ENCODE assay signal across 1 cellular context in the genomic region with DNA sequence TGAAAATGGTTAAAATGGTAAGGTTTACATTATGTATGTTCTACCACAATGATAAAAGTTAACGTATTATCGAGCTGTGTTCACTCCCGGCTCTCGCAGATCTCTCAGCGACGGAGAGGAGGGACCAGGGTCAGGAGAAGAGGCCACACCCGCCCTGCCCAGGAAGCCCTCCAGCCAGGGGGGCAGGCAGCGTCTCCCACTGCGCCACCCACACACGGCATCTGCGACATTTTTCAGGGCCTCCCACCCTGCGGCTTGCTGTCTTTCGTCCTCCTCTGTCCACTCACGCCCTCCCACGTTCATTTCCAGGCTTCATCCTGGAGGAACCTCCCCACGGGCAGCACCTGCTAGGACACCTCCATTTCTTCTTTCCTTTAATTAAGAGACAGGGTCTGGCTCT.
A peak's percentile ranks its signal among the peaks of the same experiment; 100 is the strongest.
TF ChIP-seq lines count a peak whose summit lies in the region.

No MANE protein-coding gene starts in this region.

TF ChIP-seq in HEK293, 187 proteins besides CTCF, POLR2A, EP300 and RAD21 (continued from another document):
- TF ChIP-seq, protein P1, sequence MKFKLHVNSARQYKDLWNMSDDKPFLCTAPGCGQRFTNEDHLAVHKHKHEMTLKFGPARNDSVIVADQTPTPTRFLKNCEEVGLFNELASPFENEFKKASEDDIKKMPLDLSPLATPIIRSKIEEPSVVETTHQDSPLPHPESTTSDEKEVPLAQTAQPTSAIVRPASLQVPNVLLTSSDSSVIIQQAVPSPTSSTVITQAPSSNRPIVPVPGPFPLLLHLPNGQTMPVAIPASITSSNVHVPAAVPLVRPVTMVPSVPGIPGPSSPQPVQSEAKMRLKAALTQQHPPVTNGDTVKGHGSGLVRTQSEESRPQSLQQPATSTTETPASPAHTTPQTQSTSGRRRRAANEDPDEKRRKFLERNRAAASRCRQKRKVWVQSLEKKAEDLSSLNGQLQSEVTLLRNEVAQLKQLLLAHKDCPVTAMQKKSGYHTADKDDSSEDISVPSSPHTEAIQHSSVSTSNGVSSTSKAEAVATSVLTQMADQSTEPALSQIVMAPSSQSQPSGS (tag by site-specific recombination; IDR thresholded peaks at IDR 0.05; ENCODE audit: low read depth), result no peak
- TF ChIP-seq EGR2 (tag by site-specific recombination; IDR thresholded peaks at IDR 0.05; ENCODE audit: low read depth), result peak; percentile 68; the same call in 1 of the 2 replicates
